Comparison of ENCODE assay signal across 20 cellular contexts in the genomic region with DNA sequence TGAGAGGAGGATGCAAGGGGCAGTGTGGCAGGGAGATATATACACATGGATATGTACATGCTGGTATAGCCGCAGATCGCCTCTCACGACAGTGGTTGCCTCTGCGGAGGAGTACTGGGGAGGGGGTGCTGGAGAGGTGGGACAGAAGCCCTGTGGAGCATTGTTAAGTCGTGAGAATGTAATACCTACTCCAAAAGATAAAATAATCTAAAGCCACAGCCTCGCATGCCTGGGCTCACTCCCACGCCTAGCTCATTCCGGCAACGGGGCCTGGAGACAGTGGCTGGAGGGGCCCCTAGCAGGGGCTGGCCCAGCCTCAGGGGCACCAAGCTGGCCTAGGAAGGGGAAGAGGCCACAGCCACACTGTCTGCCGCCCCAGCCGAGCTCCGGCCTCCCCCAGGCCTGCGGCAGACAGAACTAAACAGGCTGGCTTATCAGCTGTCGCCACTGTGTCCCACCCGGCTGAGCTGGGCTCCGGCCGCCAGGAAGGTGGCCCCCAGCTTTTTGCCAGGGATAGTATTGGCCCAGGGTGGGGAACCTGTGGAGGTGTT.
DNase-seq lines count a peak whose midpoint lies in the region; ATAC-seq and TF ChIP-seq lines count a peak whose summit lies in the region.
"Had no signal": no experiment of that assay in that cellular context is flagged by ENCODE, and none has a peak within 500 bp of the region (broad histone marks: within the 10 kb centered on the region; RNA-seq: fewer than 3 reads in every experiment).

No MANE protein-coding gene starts in this region.

- no peak overlapping the region for H2BK12ac ChIP-seq in H9 (ENCODE audit: insufficient read length, low read depth, low read length)

- no peak overlapping the region for H4K91ac ChIP-seq in H9 (ENCODE audit: insufficient read length, low read depth, low read length)

- H3K4me3 Mint-ChIP-seq in H9 (no peak overlapping the region), nephron (peak overlapping the region; percentile 1 to 38 (median 15))
- H3K4me3 Mint-ChIP-seq: naive thymus-derived CD8-positive, alpha-beta T cell; T-helper 1 cell treated with Interleukin-12 subunit alpha and Interleukin-12 subunit beta and Interleukin-4 antibody, amounts not matched to agents 30 μg/mL and 1 μg/mL, for 36 hours had no signal

- H4K5ac ChIP-seq in H9 (ENCODE audit: insufficient read length, low read depth, low read length) = no peak overlapping the region

- intact Hi-C loops in heart left ventricle (cut with DNase I) = loop anchor here in 2 of 10 donors (5.0 kb wide), 2 partner anchors 41 to 51 kb away; no protein-coding TSS in a partner anchor

- H3K56ac ChIP-seq in H9 (ENCODE audit: insufficient read length, low read depth, low read length) = no peak overlapping the region

- H2BK120ac ChIP-seq in H9 (ENCODE audit: low read depth, low read length, poor library complexity, severe bottlenecking) = no peak overlapping the region

- H3K27ac ChIP-seq in H9 (ENCODE audit: insufficient read length, low read depth, low read length) (no peak overlapping the region), heart left ventricle (peak overlapping the region in 7 of 12 donors; percentile 28 to 57 (median 32))
- H3K27ac ChIP-seq: sigmoid colon, tibial nerve had no signal

- H3K23ac ChIP-seq in H9 (ENCODE audit: insufficient read length, low read depth, low read length) = no peak overlapping the region

- ATAC-seq in heart left ventricle (peak; percentile 11 to 38 (median 24)), HG02981 (IDR thresholded peaks at IDR 0.05; ENCODE audit: unreplicated experiment) (no peak)
- ATAC-seq: naive thymus-derived CD8-positive, alpha-beta T cell; Panc1 had no signal

- H3T11ph ChIP-seq in H9 (ENCODE audit: low read length) = no peak overlapping the region

- no peak overlapping the region for H2BK15ac ChIP-seq in H9 (ENCODE audit: low read depth, low read length)

- no peak overlapping the region for H3K18ac ChIP-seq in H9 (ENCODE audit: insufficient read length, low read depth, low read length)

- H3K14ac ChIP-seq in H9 (ENCODE audit: insufficient read depth, low read length) = peak overlapping the region; percentile 17; the same call in 1 of the 2 replicates

- H3K9me3 ChIP-seq in H9 (ENCODE audit: control insufficient read depth, low read depth, low read length) (no peaks in the 10 kb centered on the region), heart left ventricle (no peaks in the 10 kb centered on the region)
- H3K9me3 ChIP-seq: sigmoid colon, tibial nerve had no signal

- no peak for DNase-seq in H9
- peak; percentile 89 for DNase-seq in UCSD-AML1 (lab: John Stamatoyannopoulos, UW; ENCODE audit: unreplicated experiment)
- no peak for DNase-seq in heart left ventricle
- DNase-seq in occipital lobe (lab: John Stamatoyannopoulos, UW) = no peak
- DNase-seq in Ammon's horn (ENCODE audit: low spot score) = no peak
- no peak for DNase-seq in cerebellum (ENCODE audit: low spot score)
- DNase-seq: activated CD4-positive, alpha-beta T cell treated with anti-CD3 and anti-CD28 coated beads for 48 hours; activated T-cell treated with anti-CD3 and anti-CD28 coated beads, Interleukin-2, amount 50 U/mL, for 1 hour; head of caudate nucleus; MM.1S; naive thymus-derived CD8-positive, alpha-beta T cell; NCI-H2081; NCI-H526; sigmoid colon; stimulated activated CD4-positive, alpha-beta T cell treated with anti-CD3 and anti-CD28 coated beads, Interleukin-4, amount 100 ng/mL, for 4 hours had no signal

- no peak overlapping the region for H3K4me2 ChIP-seq in H9 (ENCODE audit: insufficient read depth, insufficient read length, low read length)

- H3K79me2 ChIP-seq in H9 (ENCODE audit: insufficient read depth, low read length) = no peaks in the 10 kb centered on the region

- H3K4me1 Mint-ChIP-seq in H9 (peaks cover 54 to 71% of the 10 kb centered on the region in 2 experiments), nephron (peaks cover 56% of the 10 kb centered on the region)
- H3K4me1 Mint-ChIP-seq: naive thymus-derived CD8-positive, alpha-beta T cell had no signal

- H3K4me3 ChIP-seq in heart left ventricle = no peak overlapping the region
- H3K4me3 ChIP-seq: sigmoid colon, tibial nerve had no signal

- no peak overlapping the region for H2AK5ac ChIP-seq in H9 (ENCODE audit: insufficient read length, low read length)

- no peaks in the 10 kb centered on the region for H3K36me3 ChIP-seq in heart left ventricle
- H3K36me3 ChIP-seq: sigmoid colon, tibial nerve had no signal

- H3K27ac Mint-ChIP-seq in H9 = peak overlapping the region in 2 of 3 experiments; percentile 56 to 87; a peak in 2 of 7 replicates
- peak overlapping the region; percentile 88 to 96 (median 96) for H3K27ac Mint-ChIP-seq in nephron
- H3K27ac Mint-ChIP-seq: T-helper 1 cell treated with Interleukin-12 subunit alpha and Interleukin-12 subunit beta and Interleukin-4 antibody, amounts not matched to agents 30 μg/mL and 1 μg/mL, for 36 hours had no signal

- H2BK20ac ChIP-seq in H9 (ENCODE audit: low read depth, low read length, poor library complexity, severe bottlenecking) = no peak overlapping the region

- WGBS in H9 (ENCODE audit: extremely low coverage, insufficient read length, low lambda C conversion rate) = no CpG with 5 or more reads among the region's 17 CpGs
- 53 to 71% (median 66%) methylated on average over 16 to 17 of the region's 17 CpGs for WGBS in heart left ventricle, 4 donors

- no peak overlapping the region for H4K8ac ChIP-seq in H9 (replicated peaks; ENCODE audit: insufficient read length, low read depth, low read length)

- H2AFZ ChIP-seq in H9 (ENCODE audit: low read length) = no peak overlapping the region

- TF ChIP-seq POLR2A in heart left ventricle (IDR thresholded peaks at IDR 0.05) = no peak

- H3K36me3 Mint-ChIP-seq in H9 (ENCODE audit: insufficient read depth in 1 of 3, low read depth in 3 of 3) (no peaks in the 10 kb centered on the region), nephron (ENCODE audit: low read depth) (no peaks in the 10 kb centered on the region)
- H3K36me3 Mint-ChIP-seq: naive thymus-derived CD8-positive, alpha-beta T cell had no signal

- H3K9ac ChIP-seq in H9 (ENCODE audit: extremely low read depth, insufficient read length, low read length) = no peak overlapping the region

- no peaks in the 10 kb centered on the region for H3K23me2 ChIP-seq in H9 (ENCODE audit: insufficient read length, low read depth, low read length, poor library complexity, severe bottlenecking)

- H2BK5ac ChIP-seq in H9 (ENCODE audit: insufficient read length, low read length) = no peak overlapping the region

- H3K27me3 ChIP-seq in H9 (ENCODE audit: insufficient read depth, low read length) = no peaks in the 10 kb centered on the region
- no peaks in the 10 kb centered on the region for H3K27me3 ChIP-seq in heart left ventricle
- H3K27me3 ChIP-seq: sigmoid colon, tibial nerve had no signal

- no peaks in the 10 kb centered on the region for H4K20me1 ChIP-seq in H9 (ENCODE audit: control insufficient read depth, insufficient read depth, insufficient read length)

- no peaks in the 10 kb centered on the region for H3K79me1 ChIP-seq in H9 (ENCODE audit: insufficient read depth, low read depth, low read length, poor library complexity, severe bottlenecking)

- no peak overlapping the region for H3K4ac ChIP-seq in H9 (ENCODE audit: low read depth, low read length)

- H3K9me3 Mint-ChIP-seq in H9 = no peaks in the 10 kb centered on the region
- no peaks in the 10 kb centered on the region for H3K9me3 Mint-ChIP-seq in nephron
- H3K9me3 Mint-ChIP-seq: naive thymus-derived CD8-positive, alpha-beta T cell; T-helper 1 cell treated with Interleukin-12 subunit alpha and Interleukin-12 subunit beta and Interleukin-4 antibody, amounts not matched to agents 30 μg/mL and 1 μg/mL, for 36 hours had no signal

- TF ChIP-seq CTCF in H9 (conservative IDR thresholded peaks at IDR 0.05) (no peak), heart left ventricle (IDR thresholded peaks at IDR 0.05) (no peak), nephron (IDR thresholded peaks at IDR 0.05; ENCODE audit: unreplicated experiment in 3 of 3) (no peak)

- H3K27me3 Mint-ChIP-seq in H9 (ENCODE audit: low read depth) (no peaks in the 10 kb centered on the region; the same call in 1 of the 2 replicates), nephron (ENCODE audit: low read depth) (no peaks in the 10 kb centered on the region)
- H3K27me3 Mint-ChIP-seq: naive thymus-derived CD8-positive, alpha-beta T cell had no signal

- H3K4me1 ChIP-seq in H9 (ENCODE audit: insufficient read depth, low read length) (peaks cover 5% of the 10 kb centered on the region; the same call in 1 of the 2 replicates), heart left ventricle (peaks cover 0 to 29% (median 9%) of the 10 kb centered on the region in 12 donors)
- H3K4me1 ChIP-seq: sigmoid colon had no signal

Comparison
In these comparisons a context has a peak if more than half of its experiments do, and no peak if none do; other contexts are left out.
1. H3K4me3 Mint-ChIP-seq: peak in nephron (3 of 3); none in H9 (0 of 2).